Comparison of ENCODE assay signal across 23 cellular contexts in the genomic region with DNA sequence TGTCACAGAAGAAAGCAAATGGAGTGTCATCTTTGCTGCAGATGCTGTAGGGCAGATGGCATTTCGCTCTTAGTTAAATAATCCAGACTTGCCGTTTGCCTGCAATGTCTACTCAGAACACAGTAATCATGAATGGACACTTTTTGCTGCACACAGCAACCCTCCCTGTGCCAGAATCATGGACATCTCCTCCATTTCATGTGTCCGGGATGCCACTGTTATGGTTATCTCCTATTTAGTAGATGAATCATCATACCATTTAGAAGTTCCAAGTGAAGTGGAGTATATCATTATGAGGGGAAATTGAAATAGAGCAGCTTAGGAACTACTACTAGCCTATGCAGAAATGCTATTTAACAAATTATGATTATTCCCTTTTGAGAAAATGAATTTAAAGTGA.
"Had no signal": no experiment of that assay in that cellular context is flagged by ENCODE, and none has a peak within 500 bp of the region (broad histone marks: within the 10 kb centered on the region; RNA-seq: fewer than 3 reads in every experiment).

No MANE protein-coding gene starts in this region.

- H3K4me2 ChIP-seq: neural progenitor cell had no signal

- H3K36me3 Mint-ChIP-seq: naive thymus-derived CD8-positive, alpha-beta T cell had no signal

- H3K36me3 ChIP-seq: gastrocnemius medialis, neural progenitor cell had no signal

- H3K4me1 Mint-ChIP-seq: activated B cell treated with CpG ODN at 0.5 μM for 24 hours; activated CD4-positive, alpha-beta T cell treated with anti-CD3 and anti-CD28 coated beads for 36 hours; mesothelial cell of epicardium; naive thymus-derived CD8-positive, alpha-beta T cell; neural progenitor cell had no signal

- H3K27me3 Mint-ChIP-seq: activated B cell treated with CpG ODN at 0.5 μM for 24 hours; activated CD4-positive, alpha-beta T cell treated with anti-CD3 and anti-CD28 coated beads for 36 hours; progenitor cell of endocrine pancreas; stimulated activated naive CD8-positive, alpha-beta T cell treated with anti-CD3 and anti-CD28 coated beads, Interleukin-15, Interleukin-2, amounts not matched to agents 100 ng/mL and 50 ng/mL, for 24 hours had no signal

- H3K4me3 Mint-ChIP-seq: activated B cell treated with CpG ODN at 0.5 μM for 24 hours; activated CD4-positive, alpha-beta T cell treated with anti-CD3 and anti-CD28 coated beads for 36 hours; mesothelial cell of epicardium; naive thymus-derived CD8-positive, alpha-beta T cell; neural progenitor cell; stimulated activated naive CD8-positive, alpha-beta T cell treated with anti-CD3 and anti-CD28 coated beads, Interleukin-15, Interleukin-2, amounts not matched to agents 100 ng/mL and 50 ng/mL, for 24 hours; T-helper 1 cell treated with Interleukin-12 subunit alpha and Interleukin-12 subunit beta and Interleukin-4 antibody, amounts not matched to agents 30 μg/mL and 1 μg/mL, for 36 hours had no signal

- DNase-seq: activated B cell treated with CpG ODN at 0.5 μM for 24 hours; activated CD4-positive, alpha-beta T cell treated with anti-CD3 and anti-CD28 coated beads for 36 hours; activated CD4-positive, alpha-beta T cell treated with anti-CD3 and anti-CD28 coated beads, Interleukin-2, amount 50 U/mL, for 48 hours; activated naive CD4-positive, alpha-beta T cell treated with Interleukin-2 at 50 U/mL for 16 hours; activated T-cell treated with anti-CD3 and anti-CD28 coated beads, Interleukin-2, amount 50 U/mL, for 48 hours; amygdala; cerebellar nuclear complex; cortex of kidney; gastrocnemius medialis; hippocampal formation; left ventricle myocardium inferior; naive thymus-derived CD8-positive, alpha-beta T cell; spleen; stimulated activated CD4-positive, alpha-beta T cell treated with anti-CD3 and anti-CD28 coated beads, Interleukin-4, amount 100 ng/mL, for 4 hours; T1000 had no signal

- H3K27me3 ChIP-seq: gastrocnemius medialis, neural progenitor cell, spleen, suprapubic skin, tibial nerve had no signal

- H3K9me3 ChIP-seq: gastrocnemius medialis, left ventricle myocardium inferior, spleen, suprapubic skin, tibial nerve had no signal

- ATAC-seq: activated CD4-positive, alpha-beta T cell treated with anti-CD3 and anti-CD28 coated beads for 36 hours; gastrocnemius medialis; naive thymus-derived CD8-positive, alpha-beta T cell had no signal

- H3K27ac Mint-ChIP-seq: activated B cell treated with CpG ODN at 0.5 μM for 24 hours; activated CD4-positive, alpha-beta T cell treated with anti-CD3 and anti-CD28 coated beads for 36 hours; mesothelial cell of epicardium; naive thymus-derived CD8-positive, alpha-beta T cell; neural progenitor cell; progenitor cell of endocrine pancreas; stimulated activated naive CD8-positive, alpha-beta T cell treated with anti-CD3 and anti-CD28 coated beads, Interleukin-15, Interleukin-2, amounts not matched to agents 100 ng/mL and 50 ng/mL, for 24 hours; T-helper 1 cell treated with Interleukin-12 subunit alpha and Interleukin-12 subunit beta and Interleukin-4 antibody, amounts not matched to agents 30 μg/mL and 1 μg/mL, for 36 hours had no signal

- H3K27ac ChIP-seq: epithelial cell of prostate, gastrocnemius medialis, left ventricle myocardium inferior, neural progenitor cell, spleen, suprapubic skin, tibial nerve had no signal

- H3K4me3 ChIP-seq: gastrocnemius medialis, left ventricle myocardium inferior, neural progenitor cell, spleen, suprapubic skin, tibial nerve had no signal

- H2AFZ ChIP-seq: neural progenitor cell had no signal

- H3K9ac ChIP-seq: neural progenitor cell had no signal

- H3K4me1 ChIP-seq: gastrocnemius medialis, neural progenitor cell, suprapubic skin had no signal

- H3K9me3 Mint-ChIP-seq: activated B cell treated with CpG ODN at 0.5 μM for 24 hours; mesothelial cell of epicardium; naive thymus-derived CD8-positive, alpha-beta T cell; neural progenitor cell; stimulated activated naive CD8-positive, alpha-beta T cell treated with anti-CD3 and anti-CD28 coated beads, Interleukin-15, Interleukin-2, amounts not matched to agents 100 ng/mL and 50 ng/mL, for 24 hours; T-helper 1 cell treated with Interleukin-12 subunit alpha and Interleukin-12 subunit beta and Interleukin-4 antibody, amounts not matched to agents 30 μg/mL and 1 μg/mL, for 36 hours had no signal
